Comparison of ENCODE assay signal across 1 cellular context in the genomic region with DNA sequence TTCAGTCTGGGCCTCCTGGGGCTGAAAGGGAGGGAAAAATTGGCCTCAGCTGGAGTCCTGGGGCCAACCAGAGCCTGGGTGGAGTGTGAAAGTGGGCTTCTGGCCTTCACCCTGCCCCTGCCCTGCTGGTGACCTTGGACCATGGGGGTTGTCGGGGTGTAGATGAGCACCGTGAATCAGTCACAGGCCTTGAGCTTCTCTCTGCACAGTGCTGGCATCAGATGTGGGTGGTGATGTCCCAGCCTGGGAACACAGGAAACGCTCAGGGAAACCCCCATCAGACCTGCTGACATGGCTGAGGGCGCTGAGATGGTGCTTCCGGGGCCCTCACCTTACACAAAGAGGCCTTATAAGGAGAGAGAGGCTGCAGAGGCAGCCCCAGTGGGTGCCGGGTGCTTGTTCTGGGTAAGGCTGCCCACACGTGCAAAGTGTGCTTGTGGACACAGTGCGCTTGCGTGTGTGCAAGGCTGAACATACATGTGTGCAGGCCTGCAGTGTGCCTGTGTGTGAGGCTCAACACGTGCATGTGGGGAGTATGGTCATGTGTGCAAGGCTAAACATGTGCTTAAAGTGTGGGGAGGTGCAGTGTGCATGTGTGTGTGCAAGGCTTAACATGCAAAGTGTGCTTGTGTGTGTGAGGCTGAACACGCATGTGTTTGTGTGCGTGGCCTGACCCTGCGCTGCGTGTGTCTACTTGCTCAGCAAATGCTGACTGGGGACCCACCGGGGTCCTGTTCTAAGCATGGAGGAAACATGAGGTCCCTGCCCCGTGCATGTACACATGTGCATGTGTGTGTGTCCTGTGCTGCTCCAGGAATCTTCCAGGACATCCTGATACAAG.
TF ChIP-seq lines count a peak whose summit lies in the region.

No MANE protein-coding gene starts in this region.

TF ChIP-seq in HepG2, 621 proteins besides CTCF, POLR2A, EP300 and RAD21 (continued from another document and continues in another):
- TF ChIP-seq, protein P1, sequence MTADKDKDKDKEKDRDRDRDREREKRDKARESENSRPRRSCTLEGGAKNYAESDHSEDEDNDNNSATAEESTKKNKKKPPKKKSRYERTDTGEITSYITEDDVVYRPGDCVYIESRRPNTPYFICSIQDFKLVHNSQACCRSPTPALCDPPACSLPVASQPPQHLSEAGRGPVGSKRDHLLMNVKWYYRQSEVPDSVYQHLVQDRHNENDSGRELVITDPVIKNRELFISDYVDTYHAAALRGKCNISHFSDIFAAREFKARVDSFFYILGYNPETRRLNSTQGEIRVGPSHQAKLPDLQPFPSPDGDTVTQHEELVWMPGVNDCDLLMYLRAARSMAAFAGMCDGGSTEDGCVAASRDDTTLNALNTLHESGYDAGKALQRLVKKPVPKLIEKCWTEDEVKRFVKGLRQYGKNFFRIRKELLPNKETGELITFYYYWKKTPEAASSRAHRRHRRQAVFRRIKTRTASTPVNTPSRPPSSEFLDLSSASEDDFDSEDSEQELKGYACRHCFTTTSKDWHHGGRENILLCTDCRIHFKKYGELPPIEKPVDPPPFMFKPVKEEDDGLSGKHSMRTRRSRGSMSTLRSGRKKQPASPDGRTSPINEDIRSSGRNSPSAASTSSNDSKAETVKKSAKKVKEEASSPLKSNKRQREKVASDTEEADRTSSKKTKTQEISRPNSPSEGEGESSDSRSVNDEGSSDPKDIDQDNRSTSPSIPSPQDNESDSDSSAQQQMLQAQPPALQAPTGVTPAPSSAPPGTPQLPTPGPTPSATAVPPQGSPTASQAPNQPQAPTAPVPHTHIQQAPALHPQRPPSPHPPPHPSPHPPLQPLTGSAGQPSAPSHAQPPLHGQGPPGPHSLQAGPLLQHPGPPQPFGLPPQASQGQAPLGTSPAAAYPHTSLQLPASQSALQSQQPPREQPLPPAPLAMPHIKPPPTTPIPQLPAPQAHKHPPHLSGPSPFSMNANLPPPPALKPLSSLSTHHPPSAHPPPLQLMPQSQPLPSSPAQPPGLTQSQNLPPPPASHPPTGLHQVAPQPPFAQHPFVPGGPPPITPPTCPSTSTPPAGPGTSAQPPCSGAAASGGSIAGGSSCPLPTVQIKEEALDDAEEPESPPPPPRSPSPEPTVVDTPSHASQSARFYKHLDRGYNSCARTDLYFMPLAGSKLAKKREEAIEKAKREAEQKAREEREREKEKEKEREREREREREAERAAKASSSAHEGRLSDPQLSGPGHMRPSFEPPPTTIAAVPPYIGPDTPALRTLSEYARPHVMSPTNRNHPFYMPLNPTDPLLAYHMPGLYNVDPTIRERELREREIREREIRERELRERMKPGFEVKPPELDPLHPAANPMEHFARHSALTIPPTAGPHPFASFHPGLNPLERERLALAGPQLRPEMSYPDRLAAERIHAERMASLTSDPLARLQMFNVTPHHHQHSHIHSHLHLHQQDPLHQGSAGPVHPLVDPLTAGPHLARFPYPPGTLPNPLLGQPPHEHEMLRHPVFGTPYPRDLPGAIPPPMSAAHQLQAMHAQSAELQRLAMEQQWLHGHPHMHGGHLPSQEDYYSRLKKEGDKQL (CRISPR knock-in tag; IDR thresholded peaks at IDR 0.05; ENCODE audit: low read depth), result no peak
- TF ChIP-seq ZNF816 (CRISPR knock-in tag; IDR thresholded peaks at IDR 0.05; ENCODE audit: borderline replicate concordance) (no peak), GZF1 (CRISPR knock-in tag; IDR thresholded peaks at IDR 0.05) (no peak), PCBP1 (IDR thresholded peaks at IDR 0.05; ENCODE audit: borderline replicate concordance, low read depth, low read length) (no peak), MAF1 (CRISPR knock-in tag; IDR thresholded peaks at IDR 0.05; ENCODE audit: borderline replicate concordance) (no peak), HMGA1 (CRISPR knock-in tag; conservative IDR thresholded peaks at IDR 0.05) (no peak), ARHGAP35 (CRISPR knock-in tag; IDR thresholded peaks at IDR 0.05; ENCODE audit: borderline replicate concordance) (no peak), SOX13 (IDR thresholded peaks at IDR 0.05) (no peak), SOX13 (CRISPR knock-in tag; conservative IDR thresholded peaks at IDR 0.05 in 1 of 2, IDR thresholded peaks at IDR 0.05 in 1 of 2) (0 out of 4 replicates have a peak, but pooled peaks of 1 of the 2 experiments have one; percentile 11), TBX2 (CRISPR knock-in tag; IDR thresholded peaks at IDR 0.05; ENCODE audit: borderline replicate concordance) (no peak), ARNTL (CRISPR knock-in tag; IDR thresholded peaks at IDR 0.05) (no peak; the same call in 1 of the 2 replicates), ZNF232 (CRISPR knock-in tag; IDR thresholded peaks at IDR 0.05; ENCODE audit: borderline replicate concordance) (no peak), CEBPG (CRISPR knock-in tag; IDR thresholded peaks at IDR 0.05) (no peak), ZNF7 (CRISPR knock-in tag; IDR thresholded peaks at IDR 0.05) (no peak), ISL2 (CRISPR knock-in tag; IDR thresholded peaks at IDR 0.05) (no peak), ZNF766 (CRISPR knock-in tag; IDR thresholded peaks at IDR 0.05; ENCODE audit: borderline replicate concordance) (no peak), ZNF776 (CRISPR knock-in tag; IDR thresholded peaks at IDR 0.05) (0 out of 2 replicates have a peak, but pooled peaks have one; percentile 31), ZNF703 (CRISPR knock-in tag; IDR thresholded peaks at IDR 0.05; ENCODE audit: borderline replicate concordance) (no peak), ZNF572 (CRISPR knock-in tag; IDR thresholded peaks at IDR 0.05) (no peak), CENPX (CRISPR knock-in tag; IDR thresholded peaks at IDR 0.05) (no peak), IKZF4 (CRISPR knock-in tag; IDR thresholded peaks at IDR 0.05; ENCODE audit: borderline replicate concordance, low read depth, not compliant biosample characterization) (no peak), GLI4 (CRISPR knock-in tag; IDR thresholded peaks at IDR 0.05; ENCODE audit: borderline replicate concordance) (no peak), HNRNPUL1 (IDR thresholded peaks at IDR 0.05; ENCODE audit: low read depth, low read length) (no peak)
- TF ChIP-seq, protein P2, sequence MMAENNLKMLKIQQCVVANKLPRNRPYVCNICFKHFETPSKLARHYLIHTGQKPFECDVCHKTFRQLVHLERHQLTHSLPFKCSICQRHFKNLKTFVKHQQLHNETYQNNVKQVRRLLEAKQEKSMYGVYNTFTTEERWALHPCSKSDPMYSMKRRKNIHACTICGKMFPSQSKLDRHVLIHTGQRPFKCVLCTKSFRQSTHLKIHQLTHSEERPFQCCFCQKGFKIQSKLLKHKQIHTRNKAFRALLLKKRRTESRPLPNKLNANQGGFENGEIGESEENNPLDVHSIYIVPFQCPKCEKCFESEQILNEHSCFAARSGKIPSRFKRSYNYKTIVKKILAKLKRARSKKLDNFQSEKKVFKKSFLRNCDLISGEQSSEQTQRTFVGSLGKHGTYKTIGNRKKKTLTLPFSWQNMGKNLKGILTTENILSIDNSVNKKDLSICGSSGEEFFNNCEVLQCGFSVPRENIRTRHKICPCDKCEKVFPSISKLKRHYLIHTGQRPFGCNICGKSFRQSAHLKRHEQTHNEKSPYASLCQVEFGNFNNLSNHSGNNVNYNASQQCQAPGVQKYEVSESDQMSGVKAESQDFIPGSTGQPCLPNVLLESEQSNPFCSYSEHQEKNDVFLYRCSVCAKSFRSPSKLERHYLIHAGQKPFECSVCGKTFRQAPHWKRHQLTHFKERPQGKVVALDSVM (CRISPR knock-in tag; IDR thresholded peaks at IDR 0.05), result no peak; the same call in 1 of the 2 replicates
- TF ChIP-seq, protein P3, sequence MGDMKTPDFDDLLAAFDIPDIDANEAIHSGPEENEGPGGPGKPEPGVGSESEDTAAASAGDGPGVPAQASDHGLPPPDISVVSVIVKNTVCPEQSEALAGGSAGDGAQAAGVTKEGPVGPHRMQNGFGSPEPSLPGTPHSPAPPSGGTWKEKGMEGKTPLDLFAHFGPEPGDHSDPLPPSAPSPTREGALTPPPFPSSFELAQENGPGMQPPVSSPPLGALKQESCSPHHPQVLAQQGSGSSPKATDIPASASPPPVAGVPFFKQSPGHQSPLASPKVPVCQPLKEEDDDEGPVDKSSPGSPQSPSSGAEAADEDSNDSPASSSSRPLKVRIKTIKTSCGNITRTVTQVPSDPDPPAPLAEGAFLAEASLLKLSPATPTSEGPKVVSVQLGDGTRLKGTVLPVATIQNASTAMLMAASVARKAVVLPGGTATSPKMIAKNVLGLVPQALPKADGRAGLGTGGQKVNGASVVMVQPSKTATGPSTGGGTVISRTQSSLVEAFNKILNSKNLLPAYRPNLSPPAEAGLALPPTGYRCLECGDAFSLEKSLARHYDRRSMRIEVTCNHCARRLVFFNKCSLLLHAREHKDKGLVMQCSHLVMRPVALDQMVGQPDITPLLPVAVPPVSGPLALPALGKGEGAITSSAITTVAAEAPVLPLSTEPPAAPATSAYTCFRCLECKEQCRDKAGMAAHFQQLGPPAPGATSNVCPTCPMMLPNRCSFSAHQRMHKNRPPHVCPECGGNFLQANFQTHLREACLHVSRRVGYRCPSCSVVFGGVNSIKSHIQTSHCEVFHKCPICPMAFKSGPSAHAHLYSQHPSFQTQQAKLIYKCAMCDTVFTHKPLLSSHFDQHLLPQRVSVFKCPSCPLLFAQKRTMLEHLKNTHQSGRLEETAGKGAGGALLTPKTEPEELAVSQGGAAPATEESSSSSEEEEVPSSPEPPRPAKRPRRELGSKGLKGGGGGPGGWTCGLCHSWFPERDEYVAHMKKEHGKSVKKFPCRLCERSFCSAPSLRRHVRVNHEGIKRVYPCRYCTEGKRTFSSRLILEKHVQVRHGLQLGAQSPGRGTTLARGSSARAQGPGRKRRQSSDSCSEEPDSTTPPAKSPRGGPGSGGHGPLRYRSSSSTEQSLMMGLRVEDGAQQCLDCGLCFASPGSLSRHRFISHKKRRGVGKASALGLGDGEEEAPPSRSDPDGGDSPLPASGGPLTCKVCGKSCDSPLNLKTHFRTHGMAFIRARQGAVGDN (CRISPR knock-in tag; IDR thresholded peaks at IDR 0.05), result peak; percentile 82
- TF ChIP-seq, protein P4, sequence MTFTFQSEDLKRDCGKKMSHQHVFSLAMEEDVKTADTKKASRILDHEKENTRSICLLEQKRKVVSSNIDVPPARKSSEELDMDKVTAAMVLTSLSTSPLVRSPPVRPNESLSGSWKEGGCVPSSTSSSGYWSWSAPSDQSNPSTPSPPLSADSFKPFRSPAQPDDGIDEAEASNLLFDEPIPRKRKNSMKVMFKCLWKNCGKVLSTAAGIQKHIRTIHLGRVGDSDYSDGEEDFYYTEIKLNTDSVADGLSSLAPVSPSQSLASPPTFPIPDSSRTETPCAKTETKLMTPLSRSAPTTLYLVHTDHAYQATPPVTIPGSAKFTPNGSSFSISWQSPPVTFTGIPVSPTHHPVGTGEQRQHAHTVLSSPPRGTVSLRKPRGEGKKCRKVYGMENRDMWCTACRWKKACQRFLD (CRISPR knock-in tag; IDR thresholded peaks at IDR 0.05; ENCODE audit: borderline replicate concordance), result 0 out of 2 replicates have a peak, but pooled peaks have one; percentile 24
- TF ChIP-seq, protein P5, sequence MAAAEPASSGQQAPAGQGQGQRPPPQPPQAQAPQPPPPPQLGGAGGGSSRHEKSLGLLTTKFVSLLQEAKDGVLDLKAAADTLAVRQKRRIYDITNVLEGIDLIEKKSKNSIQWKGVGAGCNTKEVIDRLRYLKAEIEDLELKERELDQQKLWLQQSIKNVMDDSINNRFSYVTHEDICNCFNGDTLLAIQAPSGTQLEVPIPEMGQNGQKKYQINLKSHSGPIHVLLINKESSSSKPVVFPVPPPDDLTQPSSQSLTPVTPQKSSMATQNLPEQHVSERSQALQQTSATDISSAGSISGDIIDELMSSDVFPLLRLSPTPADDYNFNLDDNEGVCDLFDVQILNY (CRISPR knock-in tag; conservative IDR thresholded peaks at IDR 0.05), result no peak
- TF ChIP-seq, protein P6, sequence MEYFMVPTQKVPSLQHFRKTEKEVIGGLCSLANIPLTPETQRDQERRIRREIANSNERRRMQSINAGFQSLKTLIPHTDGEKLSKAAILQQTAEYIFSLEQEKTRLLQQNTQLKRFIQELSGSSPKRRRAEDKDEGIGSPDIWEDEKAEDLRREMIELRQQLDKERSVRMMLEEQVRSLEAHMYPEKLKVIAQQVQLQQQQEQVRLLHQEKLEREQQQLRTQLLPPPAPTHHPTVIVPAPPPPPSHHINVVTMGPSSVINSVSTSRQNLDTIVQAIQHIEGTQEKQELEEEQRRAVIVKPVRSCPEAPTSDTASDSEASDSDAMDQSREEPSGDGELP (IDR thresholded peaks at IDR 0.05; ENCODE audit: borderline replicate concordance, low read depth), result no peak; the same call in 1 of the 2 replicates
- TF ChIP-seq, protein P7, sequence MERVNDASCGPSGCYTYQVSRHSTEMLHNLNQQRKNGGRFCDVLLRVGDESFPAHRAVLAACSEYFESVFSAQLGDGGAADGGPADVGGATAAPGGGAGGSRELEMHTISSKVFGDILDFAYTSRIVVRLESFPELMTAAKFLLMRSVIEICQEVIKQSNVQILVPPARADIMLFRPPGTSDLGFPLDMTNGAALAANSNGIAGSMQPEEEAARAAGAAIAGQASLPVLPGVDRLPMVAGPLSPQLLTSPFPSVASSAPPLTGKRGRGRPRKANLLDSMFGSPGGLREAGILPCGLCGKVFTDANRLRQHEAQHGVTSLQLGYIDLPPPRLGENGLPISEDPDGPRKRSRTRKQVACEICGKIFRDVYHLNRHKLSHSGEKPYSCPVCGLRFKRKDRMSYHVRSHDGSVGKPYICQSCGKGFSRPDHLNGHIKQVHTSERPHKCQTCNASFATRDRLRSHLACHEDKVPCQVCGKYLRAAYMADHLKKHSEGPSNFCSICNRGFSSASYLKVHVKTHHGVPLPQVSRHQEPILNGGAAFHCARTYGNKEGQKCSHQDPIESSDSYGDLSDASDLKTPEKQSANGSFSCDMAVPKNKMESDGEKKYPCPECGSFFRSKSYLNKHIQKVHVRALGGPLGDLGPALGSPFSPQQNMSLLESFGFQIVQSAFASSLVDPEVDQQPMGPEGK (CRISPR knock-in tag; IDR thresholded peaks at IDR 0.05), result peak; percentile 41; the same call in 1 of the 2 replicates
- TF ChIP-seq, protein P8, sequence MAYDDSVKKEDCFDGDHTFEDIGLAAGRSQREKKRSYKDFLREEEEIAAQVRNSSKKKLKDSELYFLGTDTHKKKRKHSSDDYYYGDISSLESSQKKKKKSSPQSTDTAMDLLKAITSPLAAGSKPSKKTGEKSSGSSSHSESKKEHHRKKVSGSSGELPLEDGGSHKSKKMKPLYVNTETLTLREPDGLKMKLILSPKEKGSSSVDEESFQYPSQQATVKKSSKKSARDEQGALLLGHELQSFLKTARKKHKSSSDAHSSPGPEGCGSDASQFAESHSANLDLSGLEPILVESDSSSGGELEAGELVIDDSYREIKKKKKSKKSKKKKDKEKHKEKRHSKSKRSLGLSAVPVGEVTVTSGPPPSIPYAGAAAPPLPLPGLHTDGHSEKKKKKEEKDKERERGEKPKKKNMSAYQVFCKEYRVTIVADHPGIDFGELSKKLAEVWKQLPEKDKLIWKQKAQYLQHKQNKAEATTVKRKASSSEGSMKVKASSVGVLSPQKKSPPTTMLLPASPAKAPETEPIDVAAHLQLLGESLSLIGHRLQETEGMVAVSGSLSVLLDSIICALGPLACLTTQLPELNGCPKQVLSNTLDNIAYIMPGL (CRISPR knock-in tag; IDR thresholded peaks at IDR 0.05; ENCODE audit: borderline replicate concordance in 1 of 2, low read depth in 1 of 2), result no peak; a peak in 1 of 4 replicates
- TF ChIP-seq, protein P9, sequence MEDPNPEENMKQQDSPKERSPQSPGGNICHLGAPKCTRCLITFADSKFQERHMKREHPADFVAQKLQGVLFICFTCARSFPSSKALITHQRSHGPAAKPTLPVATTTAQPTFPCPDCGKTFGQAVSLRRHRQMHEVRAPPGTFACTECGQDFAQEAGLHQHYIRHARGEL (CRISPR knock-in tag; IDR thresholded peaks at IDR 0.05), result no peak
